In genomic region chr7:4245866-4246470, GRCh38 we compare ENCODE assay signal across 22 cellular contexts.
DNase-seq lines count a peak whose midpoint lies in the region; TF ChIP-seq lines count a peak whose summit lies in the region.
"Had no signal": no experiment of that assay in that cellular context is flagged by ENCODE, and none has a peak within 500 bp of the region (broad histone marks: within the 10 kb centered on the region; RNA-seq: fewer than 3 reads in every experiment).

No MANE protein-coding gene starts in this region.

- no peaks in the 10 kb centered on the region for H3K4me1 ChIP-seq in prostate gland (replicated peaks)
- H3K4me1 ChIP-seq: heart right ventricle, testis had no signal

- TF ChIP-seq POLR2A in prostate gland (IDR thresholded peaks at IDR 0.05): no peak

- H3K36me3 ChIP-seq in prostate gland: no peaks in the 10 kb centered on the region
- H3K36me3 ChIP-seq: heart right ventricle, neutrophil had no signal

- H3K9me3 ChIP-seq in prostate gland: no peaks in the 10 kb centered on the region
- H3K9me3 ChIP-seq: testis had no signal

- no peak for TF ChIP-seq CTCF in prostate gland (IDR thresholded peaks at IDR 0.05)

- H3K27ac ChIP-seq in prostate gland: no peak overlapping the region
- H3K27ac ChIP-seq: heart right ventricle, neutrophil, testis had no signal

- peak; percentile 57 for DNase-seq in activated effector memory CD4-positive, alpha-beta T cell treated with anti-CD3 and anti-CD28 coated beads, Interleukin-2, amount 50 U/mL, for 16 hours
- no peak for DNase-seq in activated effector memory CD4-positive, alpha-beta T cell treated with Interleukin-2 at 50 U/mL for 16 hours
- DNase-seq in astrocyte of the hippocampus (ENCODE audit: low read depth, low spot score) (peak; percentile 35), mesenteric fat pad (ENCODE audit: low spot score) (peak; percentile 59), prostate gland (ENCODE audit: low spot score) (no peak), ecto neural progenitor cell (ENCODE audit: low spot score) (no peak)
- no peak for DNase-seq in activated CD4-positive, alpha-beta T cell treated with anti-CD3 and anti-CD28 coated beads for 4 hours
- no peak for DNase-seq in activated CD4-positive, alpha-beta T cell treated with anti-CD3 and anti-CD28 coated beads for 1 hour
- DNase-seq: 8988T; activated CD4-positive, alpha-beta T cell treated with anti-CD3 and anti-CD28 coated beads, Interleukin-2, amount 10 ng/mL, durations not matched to agents 7 days and 5 days; CD8-positive, alpha-beta memory T cell; DMS79; heart right ventricle; immature natural killer cell; Kasumi-1; NCI-H1048; NCI-H187 treated with DMSO at 0.1 percent for 48 hours; stimulated activated CD4-positive, alpha-beta T cell treated with anti-CD3 and anti-CD28 coated beads, Interleukin-4, amount 100 ng/mL, for 1 hour; stimulated activated naive CD4-positive, alpha-beta T cell; testis had no signal

- intact Hi-C loops in prostate gland (cut with DNase I): no loop called here

- no peaks in the 10 kb centered on the region for H3K27me3 ChIP-seq in prostate gland (replicated peaks; ENCODE audit: insufficient read depth)
- H3K27me3 ChIP-seq: heart right ventricle, neutrophil, testis had no signal

- H3K4me3 ChIP-seq in prostate gland: no peak overlapping the region
- H3K4me3 ChIP-seq: GM12878, heart right ventricle, testis had no signal

- 83% methylated on average over 12 of the region's 12 CpGs for WGBS in prostate gland

Comparison
In these comparisons a context has a peak if more than half of its experiments do, and no peak if none do; other contexts are left out.
1. DNase-seq: peak in activated effector memory CD4-positive, alpha-beta T cell treated with anti-CD3 and anti-CD28 coated beads, Interleukin-2, amount 50 U/mL, for 16 hours (single experiment), astrocyte of the hippocampus (single experiment) and mesenteric fat pad (single experiment); none in activated effector memory CD4-positive, alpha-beta T cell treated with Interleukin-2 at 50 U/mL for 16 hours (single experiment), activated CD4-positive, alpha-beta T cell treated with anti-CD3 and anti-CD28 coated beads for 4 hours (0 of 2), activated CD4-positive, alpha-beta T cell treated with anti-CD3 and anti-CD28 coated beads for 1 hour (single experiment), prostate gland (single experiment) and ecto neural progenitor cell (single experiment).